In the genomic region with DNA sequence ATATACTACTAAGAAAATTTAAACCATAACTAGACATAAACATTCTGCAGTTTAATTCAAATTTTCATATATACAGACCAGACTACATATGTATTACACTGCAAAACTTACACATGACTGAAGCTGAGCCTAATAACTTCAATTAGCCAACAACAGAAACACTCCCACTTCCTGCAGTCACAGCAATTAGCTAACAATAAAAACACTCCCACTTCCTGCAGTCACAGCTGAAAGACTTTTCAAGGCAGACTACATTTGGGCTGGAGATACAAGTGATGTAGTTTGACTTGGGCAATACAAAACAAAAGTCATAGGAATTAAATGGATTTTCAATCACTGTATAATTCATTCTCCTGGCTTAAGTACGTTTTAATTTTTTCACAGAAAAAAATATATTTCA, we compare ENCODE assay signal across 8 cellular contexts. TPM values are rescaled to one million over a fixed set of nuclear protein-coding genes. Genes with fewer than 3 reads are reported as not detected.
DNase-seq lines count a peak whose midpoint lies in the region; ATAC-seq and TF ChIP-seq lines count a peak whose summit lies in the region.

No MANE protein-coding gene starts in this region.

- H3K4me1 Mint-ChIP-seq in natural killer cell: peaks cover 19 to 21% of the 10 kb centered on the region in 2 donors

- H3K9me3 Mint-ChIP-seq in natural killer cell: no peaks in the 10 kb centered on the region

- no peaks in the 10 kb centered on the region for H3K27me3 Mint-ChIP-seq in natural killer cell (ENCODE audit: low read depth in 2 of 2)

- peaks cover 26% of the 10 kb centered on the region for H3K36me3 Mint-ChIP-seq in natural killer cell

- ATAC-seq in GM18868 (IDR thresholded peaks at IDR 0.05; ENCODE audit: unreplicated experiment): peak; percentile 60
- peak; percentile 69 to 75 (median 74) for ATAC-seq in natural killer cell
- ATAC-seq in HG03571 (IDR thresholded peaks at IDR 0.05; ENCODE audit: unreplicated experiment): no peak
- no peak for ATAC-seq in GM18511 (IDR thresholded peaks at IDR 0.05; ENCODE audit: unreplicated experiment)

- intact Hi-C loops in natural killer cell (cut with micrococcal nuclease) (loop anchor here (1.0 to 5.0 kb wide), 3 partner anchors 342 to 555 kb away; partner anchors contain the start of gene SNRPA1), head of caudate nucleus (cut with DNase I) (no loop called here)

- H3K4me3 ChIP-seq in cardiac fibroblast (replicated peaks in 1 of 2; ENCODE audit: low read depth in 2 of 2, low read length in 2 of 2): no peak overlapping the region

- H3K27ac Mint-ChIP-seq in natural killer cell: peak overlapping the region; percentile 89 to 93

- H3K4me3 Mint-ChIP-seq in natural killer cell: no peak overlapping the region

- TF ChIP-seq CTCF in cardiac fibroblast (IDR thresholded peaks at IDR 0.05; ENCODE audit: low read depth, low read length) (no peak), natural killer cell (IDR thresholded peaks at IDR 0.05) (no peak)

- DNase-seq in NCI-H2081 (lab: John Stamatoyannopoulos, UW) (peak; percentile 69 to 86), cardiac fibroblast (ENCODE audit: low read depth in 2 of 2) (peak; percentile 72 to 86), natural killer cell (no peak), head of caudate nucleus (no peak), NCI-H128 (lab: John Stamatoyannopoulos, UW; ENCODE audit: unreplicated experiment) (no peak)

RNA-seq across cellular contexts. Expression of gene TM2D3, which starts 10.3 kb away (rescaled TPM):
- 10 to 100 TPM; 59.4 to 76.4 (median 71.2) TPM for total RNA-seq in natural killer cell

Comparison
In these comparisons a context has a peak if more than half of its experiments do, and no peak if none do; other contexts are left out.
1. ATAC-seq: peak in GM18868 (single experiment) and natural killer cell (3 of 3); none in HG03571 (single experiment) and GM18511 (single experiment).
2. DNase-seq: peak in NCI-H2081 (2 of 2) and cardiac fibroblast (2 of 2); none in natural killer cell (single experiment), head of caudate nucleus (0 of 42) and NCI-H128 (single experiment).